Comparison of ENCODE assay signal across 1 cellular context in genomic region chr2:197498627-197498936, GRCh38.
TF ChIP-seq lines count a peak whose summit lies in the region.

No MANE protein-coding gene starts in this region.

TF ChIP-seq in HepG2, 621 proteins besides CTCF, POLR2A, EP300 and RAD21:
- peak; percentile 51; the same call in 1 of the 2 replicates for TF ChIP-seq ZNF12 (CRISPR knock-in tag; IDR thresholded peaks at IDR 0.05)
- 0 out of 2 replicates have a peak, but pooled peaks have one; percentile 51 for TF ChIP-seq ZNF136 (CRISPR knock-in tag; IDR thresholded peaks at IDR 0.05; ENCODE audit: low read depth)
- peak; percentile 77 for TF ChIP-seq RBM22 (optimal IDR thresholded peaks at IDR 0.05; ENCODE audit: low read length)
- no peak for TF ChIP-seq SP2 (CRISPR knock-in tag; IDR thresholded peaks at IDR 0.05)
- no peak for TF ChIP-seq ETV6 (CRISPR knock-in tag; conservative IDR thresholded peaks at IDR 0.05)
- TF ChIP-seq KDM5A (IDR thresholded peaks at IDR 0.05; ENCODE audit: borderline replicate concordance, low read length): 0 out of 2 replicates have a peak, but pooled peaks have one; percentile 10
- no peak for TF ChIP-seq U2AF2 (IDR thresholded peaks at IDR 0.05; ENCODE audit: low read depth, low read length)
- 0 out of 4 replicates have a peak, but pooled peaks of 1 of the 2 experiments have one; percentile 6 for TF ChIP-seq REST (IDR thresholded peaks at IDR 0.05; ENCODE audit: borderline replicate concordance in 1 of 2, low read depth in 1 of 2, low read length in 2 of 2)
- TF ChIP-seq ZNF670 (CRISPR knock-in tag; IDR thresholded peaks at IDR 0.05; ENCODE audit: borderline replicate concordance): no peak
- no peak for TF ChIP-seq ZNF839 (CRISPR knock-in tag; IDR thresholded peaks at IDR 0.05; ENCODE audit: borderline replicate concordance)
- no peak for TF ChIP-seq ZNF879 (CRISPR knock-in tag; IDR thresholded peaks at IDR 0.05)
- no peak for TF ChIP-seq REL (CRISPR knock-in tag; conservative IDR thresholded peaks at IDR 0.05)
- TF ChIP-seq ZSCAN25 (CRISPR knock-in tag; IDR thresholded peaks at IDR 0.05): no peak
- peak; percentile 95 for TF ChIP-seq RBAK (CRISPR knock-in tag; IDR thresholded peaks at IDR 0.05)
- no peak for TF ChIP-seq GABPA (IDR thresholded peaks at IDR 0.05; ENCODE audit: low read depth, low read length)
- 0 out of 2 replicates have a peak, but pooled peaks have one; percentile 7 for TF ChIP-seq GABPA (CRISPR knock-in tag; IDR thresholded peaks at IDR 0.05; ENCODE audit: low read depth)
- peak; percentile 36; the same call in 1 of the 2 replicates for TF ChIP-seq BHLHE40 (IDR thresholded peaks at IDR 0.05; ENCODE audit: low read length)
- no peak for TF ChIP-seq ZNF605 (CRISPR knock-in tag; IDR thresholded peaks at IDR 0.05)
- 0 out of 2 replicates have a peak, but pooled peaks have one; percentile 5 for TF ChIP-seq DNMT3B (CRISPR knock-in tag; conservative IDR thresholded peaks at IDR 0.05)
- TF ChIP-seq ZBTB4 (CRISPR knock-in tag; IDR thresholded peaks at IDR 0.05; ENCODE audit: borderline replicate concordance): no peak
- 0 out of 2 replicates have a peak, but pooled peaks have one; percentile 9 for TF ChIP-seq ELF1 (CRISPR knock-in tag; IDR thresholded peaks at IDR 0.05)
- no peak for TF ChIP-seq SOX13 (IDR thresholded peaks at IDR 0.05)
- TF ChIP-seq SOX13 (CRISPR knock-in tag; conservative IDR thresholded peaks at IDR 0.05 in 1 of 2, IDR thresholded peaks at IDR 0.05 in 1 of 2): no peak
- no peak for TF ChIP-seq ZC3H13 (CRISPR knock-in tag; IDR thresholded peaks at IDR 0.05)
- TF ChIP-seq THRA (CRISPR knock-in tag; IDR thresholded peaks at IDR 0.05; ENCODE audit: borderline replicate concordance): no peak
- no peak for TF ChIP-seq PAWR (CRISPR knock-in tag; IDR thresholded peaks at IDR 0.05; ENCODE audit: borderline replicate concordance)
- no peak for TF ChIP-seq ZSCAN30 (CRISPR knock-in tag; IDR thresholded peaks at IDR 0.05)
- TF ChIP-seq ZBTB44 (CRISPR knock-in tag; IDR thresholded peaks at IDR 0.05): no peak
- TF ChIP-seq TRIM22 (IDR thresholded peaks at IDR 0.05): no peak
- TF ChIP-seq ZNF281 (CRISPR knock-in tag; IDR thresholded peaks at IDR 0.05; ENCODE audit: borderline replicate concordance): 0 out of 2 replicates have a peak, but pooled peaks have one; percentile 4
- 0 out of 2 replicates have a peak, but pooled peaks have one; percentile 48 for TF ChIP-seq ZNF44 (CRISPR knock-in tag; IDR thresholded peaks at IDR 0.05)
- no peak for TF ChIP-seq ZNF10 (CRISPR knock-in tag; IDR thresholded peaks at IDR 0.05; ENCODE audit: borderline replicate concordance, low read depth)
TF ChIP-seq in HepG2: peak in this region for 12.
